Comparison of ENCODE assay signal across 1 cellular context in genomic region chr7:23475579-23475844, GRCh38.
TF ChIP-seq lines count a peak whose summit lies in the region.

No MANE protein-coding gene starts in this region.

TF ChIP-seq in WTC11, 78 proteins besides CTCF, POLR2A, EP300 and RAD21 (continued from another document):
- no peak for TF ChIP-seq ZNF671 (CRISPR knock-in tag; IDR thresholded peaks at IDR 0.05)
- no peak for TF ChIP-seq CREB1 (CRISPR knock-in tag; IDR thresholded peaks at IDR 0.05)
- TF ChIP-seq EMX1 (CRISPR knock-in tag; IDR thresholded peaks at IDR 0.05) = no peak
- no peak for TF ChIP-seq GABPB1 (CRISPR knock-in tag; IDR thresholded peaks at IDR 0.05)
